ENCODE assay signal across 9 cellular contexts in the genomic region with DNA sequence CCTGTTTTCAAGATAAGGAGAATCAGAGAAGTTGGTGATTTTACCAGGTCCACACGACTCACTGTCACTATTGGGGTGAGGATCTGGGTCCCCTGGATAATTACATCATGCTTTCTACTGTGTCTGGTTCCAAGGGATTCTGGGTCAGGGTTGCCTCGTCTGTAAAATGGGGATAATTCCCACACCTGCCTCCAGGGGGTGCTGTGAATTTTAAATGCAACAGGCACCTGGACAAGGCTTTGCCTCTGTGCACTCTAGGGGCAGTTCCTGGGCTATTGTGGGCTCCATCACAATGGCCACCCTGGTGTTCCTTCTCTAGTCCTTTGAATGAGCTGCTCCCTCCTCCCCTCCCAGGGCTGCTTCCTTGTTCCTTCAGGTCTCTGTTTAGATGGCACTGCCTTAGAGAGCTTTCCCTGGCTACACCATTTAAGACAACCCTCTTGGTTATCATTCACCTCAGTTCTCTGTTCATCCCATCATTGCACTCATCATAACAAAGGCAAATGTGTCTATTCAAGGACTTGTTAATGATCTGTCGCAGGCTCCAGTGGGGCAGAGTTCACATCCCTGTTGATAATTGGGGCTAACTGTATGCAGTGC.
DNase-seq lines count a peak whose midpoint lies in the region; ATAC-seq and TF ChIP-seq lines count a peak whose summit lies in the region.
"Had no signal": no experiment of that assay in that cellular context is flagged by ENCODE, and none has a peak within 500 bp of the region (broad histone marks: within the 10 kb centered on the region; RNA-seq: fewer than 3 reads in every experiment).

No MANE protein-coding gene starts in this region.

- H3K36me3 Mint-ChIP-seq in CD4-positive, CD25-positive, alpha-beta regulatory T cell = peaks cover 33% of the 10 kb centered on the region

- H3F3A ChIP-seq in SK-N-SH (replicated peaks; ENCODE audit: insufficient read depth) = no peaks in the 10 kb centered on the region

- peaks cover 0 to 3% (median 0%) of the 10 kb centered on the region in 7 donors for H3K9me3 Mint-ChIP-seq in CD4-positive, CD25-positive, alpha-beta regulatory T cell

- H3K27ac Mint-ChIP-seq in CD4-positive, CD25-positive, alpha-beta regulatory T cell = no peak overlapping the region

- TF ChIP-seq EP300 in SK-N-SH (IDR thresholded peaks at IDR 0.05; ENCODE audit: borderline replicate concordance in 1 of 2, low read depth in 1 of 2, low read length in 1 of 2) = no peak

- no peak overlapping the region for H3K4me3 ChIP-seq in CD4-positive, CD25-positive, alpha-beta regulatory T cell (ENCODE audit: low read depth, low read length)
- H3K4me3 ChIP-seq in SK-N-SH (ENCODE audit: low read depth in 2 of 2, low read length in 1 of 2) (no peak overlapping the region; a peak in 1 of 4 replicates), brain microvascular endothelial cell (ENCODE audit: low read depth, low read length) (no peak overlapping the region), left lung (no peak overlapping the region)
- H3K4me3 ChIP-seq: SK-N-MC had no signal

- CTCF ChIA-PET in SK-N-SH (lab: Yijun Ruan, JAX) = interaction anchor here (0.6 to 1.5 kb wide), 7 partner anchors 9 to 628 kb away, joined by 3 to 5 read pairs (median 3); no protein-coding TSS in a partner anchor

- H3K4me1 Mint-ChIP-seq in CD4-positive, CD25-positive, alpha-beta regulatory T cell = peaks cover 0 to 3% (median 0%) of the 10 kb centered on the region in 4 donors

- intact Hi-C loops in left lung (cut with DNase I) = no loop called here

- 30% methylated on average over 3 of the region's 3 CpGs for WGBS in SK-N-SH (ENCODE audit: low lambda C conversion rate)

- H3K4me3 Mint-ChIP-seq in CD4-positive, CD25-positive, alpha-beta regulatory T cell = no peak overlapping the region

- no peaks in the 10 kb centered on the region for H3K27me3 ChIP-seq in CD4-positive, CD25-positive, alpha-beta regulatory T cell (ENCODE audit: control insufficient read depth, insufficient read depth, low read length)
- no peaks in the 10 kb centered on the region for H3K27me3 ChIP-seq in SK-N-SH (ENCODE audit: insufficient read depth)
- no peaks in the 10 kb centered on the region for H3K27me3 ChIP-seq in brain microvascular endothelial cell (replicated peaks)
- no peaks in the 10 kb centered on the region for H3K27me3 ChIP-seq in left lung

- H3K27ac ChIP-seq in CD4-positive, CD25-positive, alpha-beta regulatory T cell (ENCODE audit: insufficient read depth, low read length, poor library complexity, severe bottlenecking) = no peak overlapping the region
- H3K27ac ChIP-seq in SK-N-SH (ENCODE audit: low read depth in 2 of 2, low read length in 1 of 2) (no peak overlapping the region), brain microvascular endothelial cell (no peak overlapping the region), left lung (no peak overlapping the region)
- H3K27ac ChIP-seq: SK-N-MC had no signal

- no peaks in the 10 kb centered on the region for H3K9me2 ChIP-seq in SK-N-SH

- no peaks in the 10 kb centered on the region for H3K4me1 ChIP-seq in CD4-positive, CD25-positive, alpha-beta regulatory T cell (ENCODE audit: control insufficient read depth, insufficient read depth, low read length, poor library complexity, severe bottlenecking)
- H3K4me1 ChIP-seq in SK-N-SH (ENCODE audit: control insufficient read depth in 1 of 2, insufficient read depth in 2 of 2, low read depth in 1 of 2, low read length in 1 of 2) (peaks cover 0 to 1% of the 10 kb centered on the region in 2 experiments; a peak in 1 of 4 replicates), left lung (no peaks in the 10 kb centered on the region)

- POLR2A ChIA-PET in SK-N-SH (lab: Yijun Ruan, JAX) = no interaction called here

- TF ChIP-seq RAD21 in SK-N-SH (IDR thresholded peaks at IDR 0.05; ENCODE audit: low read length) = peak; percentile 56

- H4K20me1 ChIP-seq in SK-N-SH (ENCODE audit: insufficient read depth) = no peaks in the 10 kb centered on the region

- peak; percentile 68 for TF ChIP-seq CTCF in SK-N-SH (IDR thresholded peaks at IDR 0.05)
- peak; percentile 73 for TF ChIP-seq CTCF in brain microvascular endothelial cell (IDR thresholded peaks at IDR 0.05; ENCODE audit: low read depth, low read length, missing control alignments)
- peak; percentile 56 to 63 for TF ChIP-seq CTCF in left lung (IDR thresholded peaks at IDR 0.05)

- in situ Hi-C loops in brain microvascular endothelial cell (cut with HindIII; ENCODE audit: low pct_ligation_motif_present, low sequenced_read_pairs) = no loop called here

- H2AFZ ChIP-seq in SK-N-SH (ENCODE audit: low read depth) = no peak overlapping the region

- no peaks in the 10 kb centered on the region for H3K9me3 ChIP-seq in CD4-positive, CD25-positive, alpha-beta regulatory T cell (ENCODE audit: control insufficient read depth in 2 of 2, low read length in 2 of 2)
- H3K9me3 ChIP-seq in SK-N-SH (no peaks in the 10 kb centered on the region), left lung (no peaks in the 10 kb centered on the region)

- no peaks in the 10 kb centered on the region for H3K27me3 Mint-ChIP-seq in CD4-positive, CD25-positive, alpha-beta regulatory T cell

- DNase-seq in CD4-positive, CD25-positive, alpha-beta regulatory T cell = peak; percentile 11 to 53 (median 23)
- DNase-seq in H4 (ENCODE audit: low spot score) = peak; percentile 33
- DNase-seq in SK-N-SH = peak; percentile 41
- peak; percentile 40 for DNase-seq in brain microvascular endothelial cell
- DNase-seq in left lung = no peak
- peak; percentile 84 for DNase-seq in stimulated activated CD8-positive, alpha-beta memory T cell treated with anti-CD3 and anti-CD28 coated beads, Interleukin-4, amount 100 ng/mL, for 48 hours
- DNase-seq in NCI-H2107 (lab: John Stamatoyannopoulos, UW) = no peak
- no peak for DNase-seq in NCI-H524 treated with DMSO at 0.1 percent for 48 hours (lab: John Stamatoyannopoulos, UW)

- H3K36me3 ChIP-seq in CD4-positive, CD25-positive, alpha-beta regulatory T cell (ENCODE audit: control insufficient read depth, insufficient read depth, low read length) = no peaks in the 10 kb centered on the region
- H3K36me3 ChIP-seq in SK-N-SH (replicated peaks in 1 of 2; ENCODE audit: control insufficient read depth in 1 of 2, insufficient read depth in 2 of 2, low read length in 1 of 2) (no peaks in the 10 kb centered on the region), brain microvascular endothelial cell (replicated peaks) (no peaks in the 10 kb centered on the region), left lung (no peaks in the 10 kb centered on the region)

- H3K4me2 ChIP-seq in SK-N-SH = no peak overlapping the region

- no peak for ATAC-seq in CD4-positive, CD25-positive, alpha-beta regulatory T cell (ENCODE audit: low read depth in 2 of 2)
- ATAC-seq in left lung = peak; percentile 76

- H3K79me2 ChIP-seq in SK-N-SH (ENCODE audit: insufficient read depth) = no peaks in the 10 kb centered on the region

- no peak overlapping the region for H3K9ac ChIP-seq in SK-N-SH

TF ChIP-seq in SK-N-SH, 30 proteins besides CTCF, POLR2A, EP300 and RAD21:
- TF ChIP-seq SMC3 (IDR thresholded peaks at IDR 0.05; ENCODE audit: low read depth, low read length) (peak; percentile 46), CHD2 (IDR thresholded peaks at IDR 0.05; ENCODE audit: low read length, partially characterized antibody) (no peak)

Comparison
In these comparisons a context has a peak if more than half of its experiments do, and no peak if none do; other contexts are left out.
1. DNase-seq: peak in CD4-positive, CD25-positive, alpha-beta regulatory T cell (3 of 3), H4 (single experiment), SK-N-SH (single experiment), brain microvascular endothelial cell (single experiment) and stimulated activated CD8-positive, alpha-beta memory T cell treated with anti-CD3 and anti-CD28 coated beads, Interleukin-4, amount 100 ng/mL, for 48 hours (single experiment); none in left lung (0 of 2), NCI-H2107 (single experiment) and NCI-H524 treated with DMSO at 0.1 percent for 48 hours (single experiment).
2. Peak in every context shown above with its lines, with median percentiles within 50 percentile points of each other: CTCF ChIP-seq.